In the genomic region with DNA sequence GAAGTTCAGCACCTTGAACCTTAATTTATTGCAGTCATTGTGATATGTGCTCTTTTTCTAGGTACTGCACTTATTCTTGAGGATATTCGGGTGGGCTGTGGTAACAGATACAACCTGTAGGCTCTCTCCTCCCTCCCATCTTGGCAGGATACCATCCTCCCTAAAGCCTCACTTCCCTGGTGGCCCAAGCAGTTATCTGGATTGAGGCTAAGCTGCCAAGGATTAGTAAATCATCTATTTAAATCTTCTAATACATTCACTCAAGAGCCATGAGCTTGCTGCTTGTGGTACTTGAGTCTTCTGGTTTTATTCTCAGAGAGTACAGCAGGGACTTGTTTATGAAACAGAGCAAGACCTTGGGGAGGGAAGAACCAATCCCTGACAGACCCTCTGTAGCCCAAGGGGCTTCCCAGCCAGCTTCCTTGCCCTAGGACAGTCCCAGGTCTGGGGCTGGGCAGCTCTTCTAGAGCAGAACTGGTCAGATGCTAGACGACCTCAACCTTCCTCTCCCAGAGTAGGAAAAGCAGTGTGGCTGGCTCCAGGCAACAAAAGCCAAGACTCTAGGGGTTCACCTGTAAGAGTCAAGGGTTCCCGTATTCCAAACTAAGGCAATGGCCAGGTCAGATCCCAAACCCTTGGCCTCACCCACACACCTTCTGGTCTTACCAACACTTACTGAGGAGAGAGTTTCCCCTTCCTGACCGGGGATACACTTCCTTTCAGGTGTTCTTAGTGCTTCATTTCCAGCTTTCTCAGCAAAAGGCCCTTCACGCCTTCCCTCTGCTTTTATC, we compare ENCODE assay signal across 18 cellular contexts. TPM values are rescaled to one million over a fixed set of nuclear protein-coding genes. Genes with fewer than 3 reads are reported as not detected.
"Had no signal": no experiment of that assay in that cellular context is flagged by ENCODE, and none has a peak within 500 bp of the region (broad histone marks: within the 10 kb centered on the region; RNA-seq: fewer than 3 reads in every experiment).

No MANE protein-coding gene starts in this region.

- H3K27ac ChIP-seq: tibial nerve, vagina had no signal

- H3K4me3 Mint-ChIP-seq: activated T-cell treated with anti-CD3 and anti-CD28 coated beads, Interleukin-2, amount 50 U/mL, for 24 hours had no signal

- DNase-seq: activated CD4-positive, alpha-beta T cell treated with anti-CD3 and anti-CD28 coated beads, Interleukin-2, amount 50 U/mL, for 4 hours; activated effector memory CD4-positive, alpha-beta T cell treated with Interleukin-2 at 50 U/mL for 16 hours; activated T-cell treated with anti-CD3 and anti-CD28 coated beads, Interleukin-2, amount 50 U/mL, for 24 hours; amygdala; cerebellar nuclear complex; effector memory CD4-positive, alpha-beta T cell; foreskin melanocyte; head of caudate nucleus; right cardiac atrium; stimulated activated CD4-positive, alpha-beta T cell treated with anti-CD3 and anti-CD28 coated beads, Interleukin-4, amount 100 ng/mL, for 24 hours; stimulated activated naive CD4-positive, alpha-beta T cell had no signal

- H3K9me3 ChIP-seq: tibial nerve, vagina had no signal

- ATAC-seq: activated naive CD4-positive, alpha-beta T cell treated with anti-CD3 and anti-CD28 coated beads, Interleukin-2, amount 50 U/mL, for 72 hours; right cardiac atrium had no signal

- H3K9me3 Mint-ChIP-seq: activated T-cell treated with anti-CD3 and anti-CD28 coated beads, Interleukin-2, amount 50 U/mL, for 24 hours; brain had no signal

- H3K27ac Mint-ChIP-seq: activated T-cell treated with anti-CD3 and anti-CD28 coated beads, Interleukin-2, amount 50 U/mL, for 24 hours had no signal

- H3K4me3 ChIP-seq: tibial nerve, vagina had no signal

- H3K27me3 ChIP-seq: vagina had no signal

RNA-seq across cellular contexts. Expression of a gene that starts 21.3 kb away (rescaled TPM):
- total RNA-seq: fibroblast of lung, posterior vena cava, right cardiac atrium, subcutaneous adipose tissue, tibial nerve, vagina had no signal
